ENCODE assay signal across 15 cellular contexts in the genomic region with DNA sequence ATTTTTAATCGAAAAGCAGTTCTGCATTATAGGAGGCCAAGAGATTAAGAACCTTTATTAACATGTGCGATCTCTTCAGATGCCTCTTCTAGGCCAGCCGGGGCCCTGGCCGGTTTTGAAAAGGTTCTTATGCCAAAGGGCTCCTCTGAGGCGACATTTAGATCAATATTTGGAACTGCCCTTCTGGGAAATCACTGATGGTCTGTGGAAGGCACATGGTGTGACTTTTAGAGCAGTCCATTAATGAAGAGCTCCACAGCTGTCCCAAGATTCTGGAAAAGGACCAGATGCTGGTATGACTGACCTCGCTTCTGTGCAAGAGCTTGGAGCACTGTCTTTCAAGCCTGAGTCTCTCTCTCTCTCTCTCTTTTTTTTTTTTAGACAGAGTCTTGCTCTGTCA. TPM values are rescaled to one million over a fixed set of nuclear protein-coding genes. Genes with fewer than 3 reads are reported as not detected.
DNase-seq lines count a peak whose midpoint lies in the region; TF ChIP-seq lines count a peak whose summit lies in the region.
"Had no signal": no experiment of that assay in that cellular context is flagged by ENCODE, and none has a peak within 500 bp of the region (broad histone marks: within the 10 kb centered on the region; RNA-seq: fewer than 3 reads in every experiment).

No MANE protein-coding gene starts in this region.

- no peaks in the 10 kb centered on the region for H4K20me1 ChIP-seq in Karpas-422 (ENCODE audit: insufficient read depth, low read depth, low read length)
- H4K20me1 ChIP-seq in osteoblast (ENCODE audit: insufficient read depth, low read length): no peaks in the 10 kb centered on the region

- no peaks in the 10 kb centered on the region for H3K9me2 ChIP-seq in Karpas-422 (replicated peaks; ENCODE audit: insufficient read depth, low read length)

- H3K4me1 Mint-ChIP-seq in chondrocyte (ENCODE audit: low read depth): peaks cover 33% of the 10 kb centered on the region

- H3K9me3 Mint-ChIP-seq in chondrocyte (ENCODE audit: low read depth): no peaks in the 10 kb centered on the region
- H3K9me3 Mint-ChIP-seq: H9 had no signal

- peak overlapping the region; percentile 17; the same call in 1 of the 2 replicates for H3K27ac ChIP-seq in ACC112 (ENCODE audit: low read depth, low read length)
- peak overlapping the region; percentile 27; the same call in 1 of the 2 replicates for H3K27ac ChIP-seq in Karpas-422 (ENCODE audit: low read length)
- H3K27ac ChIP-seq in epithelial cell of prostate: peak overlapping the region; percentile 100
- no peak overlapping the region for H3K27ac ChIP-seq in osteoblast (ENCODE audit: low read depth, low read length)

- H3K27me3 ChIP-seq in ACC112 (ENCODE audit: insufficient read depth, low read length) (no peaks in the 10 kb centered on the region), Karpas-422 (ENCODE audit: low read length) (no peaks in the 10 kb centered on the region), osteoblast (ENCODE audit: insufficient read depth, low read length) (no peaks in the 10 kb centered on the region)

- no peak for TF ChIP-seq CTCF in chondrocyte (IDR thresholded peaks at IDR 0.05)
- TF ChIP-seq CTCF in osteoblast (IDR thresholded peaks at IDR 0.05; ENCODE audit: extremely low read depth, low read depth, low read length): no peak

- no peak overlapping the region for H3K4me3 ChIP-seq in ACC112 (ENCODE audit: low read depth, low read length)
- H3K4me3 ChIP-seq in Karpas-422 (ENCODE audit: low read length): no peak overlapping the region
- H3K4me3 ChIP-seq in osteoblast (ENCODE audit: insufficient read depth, low read length): no peak overlapping the region

- no peaks in the 10 kb centered on the region for H3K36me3 ChIP-seq in ACC112 (ENCODE audit: insufficient read depth, low read length)
- peaks cover 18% of the 10 kb centered on the region for H3K36me3 ChIP-seq in Karpas-422 (ENCODE audit: insufficient read depth, low read length)
- H3K36me3 ChIP-seq in osteoblast (ENCODE audit: insufficient read depth, low read length): no peaks in the 10 kb centered on the region

- peaks cover 18% of the 10 kb centered on the region for H3K36me3 Mint-ChIP-seq in chondrocyte (ENCODE audit: low read depth)

- H3K9me3 ChIP-seq in Karpas-422 (ENCODE audit: low read length) (no peaks in the 10 kb centered on the region), osteoblast (ENCODE audit: low read depth, low read length) (no peaks in the 10 kb centered on the region)
- H3K9me3 ChIP-seq: Caco-2 had no signal

- no peak overlapping the region for H3K4me3 Mint-ChIP-seq in chondrocyte (ENCODE audit: unreplicated experiment)
- H3K4me3 Mint-ChIP-seq: H9 had no signal

- H3K79me2 ChIP-seq in ACC112 (ENCODE audit: control insufficient read depth, insufficient read depth, low read length, unreplicated experiment) (peaks cover 9% of the 10 kb centered on the region), Karpas-422 (ENCODE audit: low read length) (no peaks in the 10 kb centered on the region), osteoblast (ENCODE audit: insufficient read depth, low read length) (peaks cover 30% of the 10 kb centered on the region)

- H3K9ac ChIP-seq in Karpas-422 (ENCODE audit: low read length): no peak overlapping the region

- H3K27ac Mint-ChIP-seq in chondrocyte (ENCODE audit: unreplicated experiment): no peak overlapping the region
- H3K27ac Mint-ChIP-seq: H9 had no signal

- no peaks in the 10 kb centered on the region for H3K27me3 Mint-ChIP-seq in chondrocyte (ENCODE audit: low read depth)

- no peak overlapping the region for H3K4me2 ChIP-seq in Karpas-422 (ENCODE audit: low read depth, low read length, poor library complexity, severe bottlenecking)
- H3K4me2 ChIP-seq in osteoblast (ENCODE audit: insufficient read depth, low read length): no peak overlapping the region

- H3K4me1 ChIP-seq in ACC112 (ENCODE audit: control insufficient read depth, insufficient read depth, low read length, unreplicated experiment): peaks cover 47% of the 10 kb centered on the region
- peaks cover 53% of the 10 kb centered on the region for H3K4me1 ChIP-seq in Karpas-422 (ENCODE audit: low read length)
- peaks cover 31% of the 10 kb centered on the region for H3K4me1 ChIP-seq in osteoblast (ENCODE audit: insufficient read depth, low read length)

- no peak overlapping the region for H2AFZ ChIP-seq in ACC112 (ENCODE audit: low read length, unreplicated experiment)
- no peak overlapping the region for H2AFZ ChIP-seq in Karpas-422 (ENCODE audit: low read length)
- H2AFZ ChIP-seq in osteoblast (ENCODE audit: low read length): no peak overlapping the region

- DNase-seq in Karpas-422: no peak
- DNase-seq in epithelial cell of prostate (ENCODE audit: low read depth, low spot score): no peak
- DNase-seq in myocyte (ENCODE audit: low read depth): peak; percentile 74
- no peak for DNase-seq in NCI-H1694 treated with DMSO at 0.1 percent for 48 hours (lab: John Stamatoyannopoulos, UW)
- DNase-seq in chondrocyte (ENCODE audit: low spot score): no peak
- no peak for DNase-seq in osteoblast (ENCODE audit: insufficient read length, low spot score, missing footprints)
- DNase-seq: Caco-2, DMS53, H9, NCI-H1417 treated with DMSO at 0.1 percent for 48 hours, NCI-H2029 treated with DMSO at 0.1 percent for 48 hours, NCI-H2171 treated with DMSO at 0.1 percent for 48 hours, NCI-H510A, SHP77 treated with DMSO at 0.1 percent for 48 hours had no signal

RNA-seq across cellular contexts. Expression of a gene that starts 19.7 kb away (rescaled TPM):
- 58.0 and 63.3 TPM in 2 replicates for total RNA-seq in Karpas-422 (2014; rRNA removed; shearing (Covaris generic); ENCODE audit: low replicate concordance)
- total RNA-seq in myocyte (102 and 107 TPM in 2 replicates), chondrocyte (36.4 to 61.0 TPM (median 59.5 TPM) in 3 replicates), osteoblast (10.6 and 18.1 TPM in 2 replicates)
- 107 TPM for polyA plus RNA-seq in myocyte (2012)
